ENCODE assay signal across 8 cellular contexts in genomic region chr17:31853911-31854470, GRCh38.
"Had no signal": no experiment of that assay in that cellular context is flagged by ENCODE, and none has a peak within 500 bp of the region (broad histone marks: within the 10 kb centered on the region; RNA-seq: fewer than 3 reads in every experiment).

No MANE protein-coding gene starts in this region.

- H3K9me3 Mint-ChIP-seq: IgD-negative memory B cell had no signal

- H3K27ac ChIP-seq: HL-60, KMS-11 had no signal

- FAIRE-seq: HTR-8/SVneo had no signal

- DNase-seq: IMR-90, KBM-7, KG1 had no signal

- ATAC-seq: K562 had no signal

- H3K27me3 Mint-ChIP-seq: IgD-negative memory B cell had no signal

- H3K4me2 ChIP-seq: KMS-11 had no signal

- H3K9ac ChIP-seq: KMS-11 had no signal

- H3K27ac Mint-ChIP-seq: IgD-negative memory B cell had no signal

- H3K4me3 ChIP-seq: K562 had no signal
